Comparison of ENCODE assay signal across 8 cellular contexts in the genomic region with DNA sequence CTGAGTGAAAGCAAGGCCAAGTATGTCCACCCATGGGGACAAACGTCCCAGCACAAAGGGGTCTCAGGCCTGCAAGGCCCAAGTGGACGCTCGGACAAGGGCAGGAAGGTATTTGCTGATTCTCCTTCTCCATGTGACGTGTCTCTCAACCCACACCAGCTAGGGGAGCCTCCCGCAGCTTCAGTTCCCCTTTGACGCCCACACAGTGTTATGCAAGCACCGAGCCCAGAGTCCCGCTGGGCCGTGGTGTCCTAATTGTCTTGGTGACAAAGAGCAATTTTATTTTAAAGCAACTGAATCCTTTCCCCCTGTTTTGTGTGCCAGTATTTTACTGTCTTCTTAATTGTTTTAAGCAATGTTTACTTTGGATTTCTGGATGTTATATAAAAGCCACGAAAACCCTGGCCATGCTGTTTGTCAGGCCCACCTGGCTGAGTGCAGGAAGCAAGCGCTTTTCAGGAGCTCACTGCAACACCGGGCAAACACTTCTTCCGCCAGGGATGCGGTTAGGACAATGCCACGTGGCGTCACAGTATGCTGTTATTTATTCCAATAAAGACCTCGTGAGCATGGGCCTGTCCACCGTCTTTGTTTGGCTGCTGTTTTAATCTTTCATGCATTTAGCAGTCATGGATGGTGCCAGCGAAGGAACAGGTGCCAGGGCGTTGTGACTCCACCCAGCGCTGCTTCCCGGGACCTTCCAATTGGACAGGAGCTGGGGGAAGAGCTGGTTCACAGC. TPM values are rescaled to one million over a fixed set of nuclear protein-coding genes. Genes with fewer than 3 reads are reported as not detected.
DNase-seq lines count a peak whose midpoint lies in the region; ATAC-seq and TF ChIP-seq lines count a peak whose summit lies in the region.

No MANE protein-coding gene starts in this region.

- H3K9me3 ChIP-seq in osteoblast (ENCODE audit: low read depth, low read length) = no peaks in the 10 kb centered on the region

- DNase-seq in GM10248 (ENCODE audit: extremely low spot score) (peak; percentile 83), SIG-M5 (lab: John Stamatoyannopoulos, UW) (peak; percentile 57), left colon (peak; percentile 51 to 52), osteoblast (ENCODE audit: insufficient read length, low spot score, missing footprints) (no peak), HEK293T (ENCODE audit: extremely low spot score) (no peak)
- no peak for DNase-seq in activated CD4-positive, alpha-beta T cell treated with anti-CD3 and anti-CD28 coated beads for 1 hour

- POLR2A ChIA-PET in GM10248 (lab: Yijun Ruan, JAX) (interaction anchor here (1.5 to 1.6 kb wide), 2 partner anchors 8 to 145 kb away, joined by 5 to 7 read pairs; partner anchors contain the start of gene PARVG), HEK293T (lab: Yijun Ruan, JAX) (no interaction called here)

- TF ChIP-seq CTCF in GM10248 (IDR thresholded peaks at IDR 0.05; ENCODE audit: control extremely low read depth, extremely low read depth, low read depth, missing control alignments) (no peak), osteoblast (IDR thresholded peaks at IDR 0.05; ENCODE audit: extremely low read depth, low read depth, low read length) (no peak)

- H3K36me3 ChIP-seq in osteoblast (ENCODE audit: insufficient read depth, low read length) = peaks cover 3% of the 10 kb centered on the region

- H3K27me3 ChIP-seq in osteoblast (ENCODE audit: insufficient read depth, low read length) = no peaks in the 10 kb centered on the region

- intact Hi-C loops in left colon (cut with DNase I, micrococcal nuclease) = no loop called here

- H2AFZ ChIP-seq in osteoblast (ENCODE audit: low read length) = no peak overlapping the region

- H3K4me2 ChIP-seq in osteoblast (ENCODE audit: insufficient read depth, low read length) = no peak overlapping the region

- peak; percentile 80 for ATAC-seq in HG02943 (IDR thresholded peaks at IDR 0.05; ENCODE audit: low read depth, unreplicated experiment)
- no peak for ATAC-seq in left colon
- ATAC-seq in HG02763 (IDR thresholded peaks at IDR 0.05; ENCODE audit: unreplicated experiment) = no peak

- no peak overlapping the region for H3K4me3 ChIP-seq in osteoblast (ENCODE audit: insufficient read depth, low read length)

- peaks cover 7% of the 10 kb centered on the region for H3K4me1 ChIP-seq in osteoblast (ENCODE audit: insufficient read depth, low read length)

- H3K79me2 ChIP-seq in osteoblast (ENCODE audit: insufficient read depth, low read length) = no peaks in the 10 kb centered on the region

- no peak overlapping the region for H3K27ac ChIP-seq in osteoblast (ENCODE audit: low read depth, low read length)

- no peaks in the 10 kb centered on the region for H4K20me1 ChIP-seq in osteoblast (ENCODE audit: insufficient read depth, low read length)

- CTCF ChIA-PET in GM10248 (lab: Yijun Ruan, JAX) (interaction anchor here (1.6 kb wide), 1 partner anchor 386 kb away, joined by 3 read pairs; no protein-coding TSS in a partner anchor), HEK293T (lab: Yijun Ruan, JAX) (interaction anchor here (1.3 kb wide), 1 partner anchor 179 kb away, joined by 7 read pairs; no protein-coding TSS in a partner anchor)

TF ChIP-seq in HEK293T, 16 proteins besides CTCF, POLR2A, EP300 and RAD21:
- TF ChIP-seq BHLHE40 (IDR thresholded peaks at IDR 0.05; ENCODE audit: borderline replicate concordance) = no peak
- TF ChIP-seq TARDBP (IDR thresholded peaks at IDR 0.05) = no peak
- TF ChIP-seq ELF4 (IDR thresholded peaks at IDR 0.05) = no peak
- no peak for TF ChIP-seq L3MBTL2 (conservative IDR thresholded peaks at IDR 0.05)
- no peak for TF ChIP-seq FOXK2 (IDR thresholded peaks at IDR 0.05)
- TF ChIP-seq CTBP1 (IDR thresholded peaks at IDR 0.05; ENCODE audit: borderline replicate concordance) = no peak
TF ChIP-seq in HEK293T: peak in this region for 0.

RNA-seq across cellular contexts. Expression of gene PARVG, which starts 8.2 kb away (rescaled TPM):
- 1 to 10 TPM; 3.6 to 8.4 TPM for total RNA-seq in left colon
- total RNA-seq in osteoblast = 1.1 and 1.5 TPM in 2 replicates

Comparison
In these comparisons a context has a peak if more than half of its experiments do, and no peak if none do; other contexts are left out.
1. DNase-seq: peak in GM10248 (single experiment), SIG-M5 (single experiment) and left colon (2 of 2); none in activated CD4-positive, alpha-beta T cell treated with anti-CD3 and anti-CD28 coated beads for 1 hour (single experiment), osteoblast (single experiment) and HEK293T (single experiment).